ENCODE assay signal across 8 cellular contexts in the genomic region with DNA sequence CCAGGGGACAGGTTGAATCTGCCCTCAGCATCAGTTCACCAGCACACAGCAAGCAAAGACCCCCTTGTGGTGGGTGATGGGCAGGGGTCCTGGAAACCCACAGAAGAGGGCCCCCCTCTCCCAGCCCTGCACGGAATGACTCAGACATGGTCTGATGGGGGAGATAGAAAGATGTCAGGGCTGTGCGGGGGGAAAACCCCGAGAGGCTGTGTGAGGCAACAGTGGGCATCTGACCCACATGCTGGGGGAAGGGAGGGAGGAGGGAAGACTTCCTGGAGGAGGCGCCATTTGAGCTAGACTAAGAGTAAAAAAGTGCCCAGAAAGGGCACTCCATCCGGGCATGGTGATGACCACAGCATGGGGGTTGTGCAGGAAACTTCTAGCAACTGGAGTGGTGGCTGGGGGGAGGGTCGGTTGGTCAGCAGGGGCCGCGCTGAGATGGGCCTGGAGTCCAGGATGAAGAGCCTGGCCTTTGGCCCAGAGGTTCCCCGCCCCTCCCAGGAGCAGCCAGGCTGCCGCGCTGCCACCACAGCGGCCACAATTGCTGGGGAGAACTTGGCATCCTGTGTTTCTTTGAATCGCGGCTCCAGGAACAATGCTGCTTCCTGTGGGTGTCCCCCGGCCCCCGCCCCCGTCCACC. TPM values are rescaled to one million over a fixed set of nuclear protein-coding genes. Genes with fewer than 3 reads are reported as not detected.
DNase-seq lines count a peak whose midpoint lies in the region; ATAC-seq lines count a peak whose summit lies in the region.

No MANE protein-coding gene starts in this region.

- H3K4ac ChIP-seq in neuronal stem cell (ENCODE audit: low read length), result peak overlapping the region; percentile 78

- ATAC-seq in effector memory CD8-positive, alpha-beta T cell (replicated peaks), result peak; percentile 68
- ATAC-seq in HG02840 (IDR thresholded peaks at IDR 0.05; ENCODE audit: low FRiP score, unreplicated experiment) (no peak), GM19395 (IDR thresholded peaks at IDR 0.05; ENCODE audit: unreplicated experiment) (no peak)

- H3K4me1 ChIP-seq in ACC112 (ENCODE audit: control insufficient read depth, insufficient read depth, low read length, unreplicated experiment), result peaks cover 52% of the 10 kb centered on the region
- peaks cover 64% of the 10 kb centered on the region for H3K4me1 ChIP-seq in HUES48 (ENCODE audit: control insufficient read depth, insufficient read depth, low read length)
- H3K4me1 ChIP-seq in neuronal stem cell (ENCODE audit: control insufficient read depth in 2 of 2, insufficient read depth in 1 of 2, low read depth in 1 of 2, low read length in 2 of 2), result peaks cover 57 to 72% of the 10 kb centered on the region in 2 donors

- H3K14ac ChIP-seq in neuronal stem cell (ENCODE audit: low read length), result no peak overlapping the region

- no peak overlapping the region for H2BK5ac ChIP-seq in neuronal stem cell (ENCODE audit: low read length)

- H3K9me3 ChIP-seq in HUES48 (ENCODE audit: control insufficient read depth, insufficient read depth, low read length) (no peaks in the 10 kb centered on the region), neuronal stem cell (replicated peaks in 1 of 2; ENCODE audit: control insufficient read depth in 2 of 2, insufficient read depth in 1 of 2, low read depth in 1 of 2, low read length in 2 of 2) (no peaks in the 10 kb centered on the region)

- H3K4me1 Mint-ChIP-seq in effector memory CD8-positive, alpha-beta T cell (ENCODE audit: low read depth in 2 of 2), result peaks cover 20 to 41% of the 10 kb centered on the region in 2 donors

- H2BK120ac ChIP-seq in neuronal stem cell (ENCODE audit: low read depth, low read length), result peak overlapping the region; percentile 92

- H4K8ac ChIP-seq in neuronal stem cell (ENCODE audit: low read depth, low read length), result no peak overlapping the region

- H3K4me3 ChIP-seq in ACC112 (ENCODE audit: low read depth, low read length) (peak overlapping the region; percentile 86), HUES48 (ENCODE audit: low read depth, low read length) (peak overlapping the region; percentile 69; the same call in 1 of the 2 replicates), neuronal stem cell (ENCODE audit: low read length in 2 of 2) (peak overlapping the region; percentile 87 to 96)

- H3K36me3 ChIP-seq in ACC112 (ENCODE audit: insufficient read depth, low read length) (no peaks in the 10 kb centered on the region), HUES48 (ENCODE audit: control insufficient read depth, insufficient read depth, low read length) (peaks cover 19% of the 10 kb centered on the region), neuronal stem cell (replicated peaks in 1 of 2; ENCODE audit: control insufficient read depth in 2 of 2, insufficient read depth in 2 of 2, low read length in 2 of 2) (peaks cover 25 to 30% of the 10 kb centered on the region in 2 donors)

- H3K23ac ChIP-seq in neuronal stem cell (ENCODE audit: low read depth, low read length, poor library complexity), result no peak overlapping the region

- no CpG with 5 or more reads among the region's 17 CpGs for WGBS in neuronal stem cell (ENCODE audit: extremely low coverage in 2 of 2, insufficient read length in 2 of 2, insufficient replicate concordance in 1 of 2), 2 donors

- peak overlapping the region; percentile 11; the same call in 1 of the 2 replicates for H3K27ac ChIP-seq in ACC112 (ENCODE audit: low read depth, low read length)
- no peak overlapping the region for H3K27ac ChIP-seq in HUES48 (ENCODE audit: low read depth, low read length)
- H3K27ac ChIP-seq in neuronal stem cell (replicated peaks; ENCODE audit: low read length), result peak overlapping the region; percentile 97

- H3K9ac ChIP-seq in HUES48 (ENCODE audit: low read depth, low read length) (no peak overlapping the region), neuronal stem cell (ENCODE audit: low read depth, low read length, poor library complexity) (peak overlapping the region; percentile 97)

- peak; percentile 74 to 85 for DNase-seq in activated CD4-positive, alpha-beta T cell treated with anti-CD3 and anti-CD28 coated beads, Interleukin-2, amount 50 U/mL, for 48 hours
- DNase-seq in effector memory CD8-positive, alpha-beta T cell, result peak; percentile 63 to 74 (median 72)
- DNase-seq in neuronal stem cell (ENCODE audit: low spot score) (no peak), HuH-7.5 (ENCODE audit: low spot score) (no peak)

- peak overlapping the region; percentile 91 for H2BK15ac ChIP-seq in neuronal stem cell (ENCODE audit: low read length)

- H3K79me1 ChIP-seq in neuronal stem cell (ENCODE audit: low read depth, low read length), result peaks cover 32% of the 10 kb centered on the region

- H2BK12ac ChIP-seq in neuronal stem cell (ENCODE audit: low read length), result no peak overlapping the region

- peaks cover 16% of the 10 kb centered on the region for H3K79me2 ChIP-seq in ACC112 (ENCODE audit: control insufficient read depth, insufficient read depth, low read length, unreplicated experiment)

- peak overlapping the region; percentile 91 to 97 for H3K27ac Mint-ChIP-seq in effector memory CD8-positive, alpha-beta T cell

- peak overlapping the region; percentile 91 for H3K4me2 ChIP-seq in neuronal stem cell (ENCODE audit: insufficient read depth, low read length, poor library complexity, severe bottlenecking)

- no peaks in the 10 kb centered on the region for H3K9me3 Mint-ChIP-seq in effector memory CD8-positive, alpha-beta T cell

- H3K18ac ChIP-seq in neuronal stem cell (ENCODE audit: low read length), result peak overlapping the region; percentile 97

- H3K27me3 ChIP-seq in ACC112 (ENCODE audit: insufficient read depth, low read length) (no peaks in the 10 kb centered on the region), HUES48 (ENCODE audit: control insufficient read depth, insufficient read depth, low read length) (peaks cover 35% of the 10 kb centered on the region), neuronal stem cell (ENCODE audit: control insufficient read depth in 3 of 3, insufficient read depth in 3 of 3, low read depth in 1 of 3, low read length in 3 of 3) (no peaks in the 10 kb centered on the region)

- peak overlapping the region; percentile 100 for H2AK5ac ChIP-seq in neuronal stem cell (ENCODE audit: low read depth, low read length)

- peak overlapping the region; percentile 95 to 98 for H3K4me3 Mint-ChIP-seq in effector memory CD8-positive, alpha-beta T cell

- H2AFZ ChIP-seq in ACC112 (ENCODE audit: low read length, unreplicated experiment), result no peak overlapping the region
- no peak overlapping the region for H2AFZ ChIP-seq in neuronal stem cell (ENCODE audit: low read length)

- H3K36me3 Mint-ChIP-seq in effector memory CD8-positive, alpha-beta T cell (ENCODE audit: insufficient read depth), result peaks cover 73% of the 10 kb centered on the region

- no peak overlapping the region for H4K91ac ChIP-seq in neuronal stem cell (ENCODE audit: low read depth, low read length, poor library complexity)

- no peaks in the 10 kb centered on the region for H3K27me3 Mint-ChIP-seq in effector memory CD8-positive, alpha-beta T cell

RNA-seq across cellular contexts. Expression of a gene that starts 2.5 kb away (rescaled TPM):
- polyA plus RNA-seq in neuronal stem cell (2013, experiment 1 of 2), result 84.0 TPM
- polyA plus RNA-seq in neuronal stem cell (2013, experiment 2 of 2), result 82.3 TPM

RNA-seq across cellular contexts. Expression of a gene that starts 33.3 kb away (rescaled TPM):
- polyA plus RNA-seq in neuronal stem cell (2013, experiment 1 of 2), result 18.7 TPM
- polyA plus RNA-seq in neuronal stem cell (2013, experiment 2 of 2), result 18.1 TPM

RNA-seq across cellular contexts. Expression of a gene that starts 36.7 kb away (rescaled TPM):
- 10.4 TPM for polyA plus RNA-seq in neuronal stem cell (2013, experiment 1 of 2)
- polyA plus RNA-seq in neuronal stem cell (2013, experiment 2 of 2), result 10.3 TPM

RNA-seq across cellular contexts. Expression of a gene that starts 45.9 kb away (rescaled TPM):
- not detected for polyA plus RNA-seq in neuronal stem cell (2013, experiment 1 of 2)
- not detected for polyA plus RNA-seq in neuronal stem cell (2013, experiment 2 of 2)

Comparison
In these comparisons a context has a peak if more than half of its experiments do, and no peak if none do; other contexts are left out.
1. DNase-seq: peak in activated CD4-positive, alpha-beta T cell treated with anti-CD3 and anti-CD28 coated beads, Interleukin-2, amount 50 U/mL, for 48 hours (2 of 2) and effector memory CD8-positive, alpha-beta T cell (3 of 3); none in neuronal stem cell (single experiment) and HuH-7.5 (single experiment).
2. Peak in every context shown above with its lines, with median percentiles within 50 percentile points of each other: H3K4me3 ChIP-seq.